ENCODE assay signal across 9 cellular contexts in the genomic region with DNA sequence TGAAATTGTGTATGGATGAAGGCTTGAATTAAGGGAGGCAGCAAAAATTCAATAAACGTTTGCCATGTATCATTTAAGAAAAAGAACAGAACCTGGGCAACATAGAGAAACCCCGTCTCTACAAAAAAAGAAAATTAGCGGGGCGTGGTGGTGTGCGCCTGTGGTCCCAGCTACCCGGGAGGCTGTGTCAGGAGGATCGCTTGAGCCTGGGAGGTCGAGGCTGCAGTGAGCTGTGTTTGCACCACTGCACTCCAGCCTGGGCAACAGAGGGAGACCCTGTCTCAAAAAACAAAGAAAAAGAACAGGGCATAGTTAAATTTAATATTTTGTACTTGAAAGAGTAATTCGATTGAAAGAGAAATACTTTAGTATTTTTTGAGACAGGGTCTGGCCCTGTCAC. TPM values are rescaled to one million over a fixed set of nuclear protein-coding genes. Genes with fewer than 3 reads are reported as not detected.
DNase-seq lines count a peak whose midpoint lies in the region; ATAC-seq and TF ChIP-seq lines count a peak whose summit lies in the region.
"Had no signal": no experiment of that assay in that cellular context is flagged by ENCODE, and none has a peak within 500 bp of the region (broad histone marks: within the 10 kb centered on the region; RNA-seq: fewer than 3 reads in every experiment).

No MANE protein-coding gene starts in this region.

- H3K27me3 ChIP-seq in BJ (ENCODE audit: control insufficient read depth, insufficient read depth, low read length) (no peaks in the 10 kb centered on the region), Loucy (ENCODE audit: insufficient read depth, low read length, poor library complexity, severe bottlenecking) (no peaks in the 10 kb centered on the region), duodenal mucosa (ENCODE audit: control insufficient read depth in 1 of 2, insufficient read depth in 2 of 2, low read length in 2 of 2) (no peaks in the 10 kb centered on the region)

- peak overlapping the region; percentile 89 for H3K4me2 ChIP-seq in Loucy (ENCODE audit: low read depth, low read length, poor library complexity, severe bottlenecking)

- peaks cover 39% of the 10 kb centered on the region for H3K36me3 Mint-ChIP-seq in nephron progenitor cell (ENCODE audit: low read depth)

- peak overlapping the region; percentile 99 for H3K4me3 Mint-ChIP-seq in nephron progenitor cell

- H3K4me1 Mint-ChIP-seq in nephron progenitor cell = peaks cover 42% of the 10 kb centered on the region

- H3K4me1 ChIP-seq in Loucy (ENCODE audit: insufficient read depth, low read length, poor library complexity, severe bottlenecking) (peaks cover 37% of the 10 kb centered on the region), duodenal mucosa (ENCODE audit: control insufficient read depth in 1 of 2, insufficient read depth in 2 of 2, low read length in 2 of 2) (peaks cover 15 to 20% of the 10 kb centered on the region in 2 donors)

- H3K9ac ChIP-seq in Loucy (ENCODE audit: low read depth, low read length, poor library complexity, severe bottlenecking) (peak overlapping the region; percentile 89), duodenal mucosa (ENCODE audit: low read depth in 1 of 2, low read length in 2 of 2) (peak overlapping the region in 1 of 2 donors; percentile 79)

- H3K79me2 ChIP-seq in Loucy (ENCODE audit: insufficient read depth, low read length) = peaks cover 64% of the 10 kb centered on the region

- DNase-seq in BJ (ENCODE audit: low read depth) (no peak), nephron progenitor cell (no peak), NK-92 (lab: John Stamatoyannopoulos, UW; ENCODE audit: unreplicated experiment) (no peak), Ammon's horn (ENCODE audit: low spot score) (no peak), caudate nucleus (lab: John Stamatoyannopoulos, UW) (no peak)
- DNase-seq: occipital lobe had no signal

- H3K9me3 ChIP-seq in Loucy (ENCODE audit: insufficient read depth, low read depth, low read length) = no peaks in the 10 kb centered on the region
- no peaks in the 10 kb centered on the region for H3K9me3 ChIP-seq in duodenal mucosa (ENCODE audit: control insufficient read depth in 1 of 2, low read length in 2 of 2)

- CTCF ChIA-PET in BJ (lab: Yijun Ruan, JAX) = interaction anchor here (0.8 to 1.6 kb wide), 3 partner anchors 14 to 62 kb away, joined by 3 to 18 read pairs (median 3); no protein-coding TSS in a partner anchor

- H3F3A ChIP-seq in Loucy (ENCODE audit: low read depth) = no peaks in the 10 kb centered on the region

- no peak overlapping the region for H2AFZ ChIP-seq in Loucy (ENCODE audit: low read length)

- ATAC-seq in GM19351 (IDR thresholded peaks at IDR 0.05; ENCODE audit: unreplicated experiment) = no peak

- H4K20me1 ChIP-seq in Loucy (ENCODE audit: insufficient read depth, low read length, poor library complexity, severe bottlenecking) = peaks cover 60% of the 10 kb centered on the region

- TF ChIP-seq CTCF in BJ (IDR thresholded peaks at IDR 0.05; ENCODE audit: insufficient read depth, low read depth, low read length) = no peak
- TF ChIP-seq CTCF in Loucy (conservative IDR thresholded peaks at IDR 0.05; ENCODE audit: low read length) = no peak
- TF ChIP-seq CTCF in nephron progenitor cell (IDR thresholded peaks at IDR 0.05) = no peak

- H3K9me3 Mint-ChIP-seq in nephron progenitor cell = no peaks in the 10 kb centered on the region

- H3K9me2 ChIP-seq in Loucy (replicated peaks; ENCODE audit: low read depth, low read length) = no peaks in the 10 kb centered on the region

- H3K27ac ChIP-seq in duodenal mucosa (ENCODE audit: low read depth, low read length) (no peak overlapping the region), caudate nucleus (ENCODE audit: low read depth, low read length) (no peak overlapping the region)

- H3K36me3 ChIP-seq in BJ (ENCODE audit: control insufficient read depth, insufficient read depth, low read length) (peaks cover 7% of the 10 kb centered on the region), Loucy (ENCODE audit: insufficient read depth, low read length) (peaks cover 8% of the 10 kb centered on the region), duodenal mucosa (ENCODE audit: control insufficient read depth in 1 of 2, insufficient read depth in 2 of 2, low read length in 2 of 2) (peaks cover 0 to 14% of the 10 kb centered on the region in 2 donors)

- no peak overlapping the region for H3K27ac Mint-ChIP-seq in nephron progenitor cell

- POLR2A ChIA-PET in BJ (lab: Charles Lee) = no interaction called here

- H3K27me3 Mint-ChIP-seq in nephron progenitor cell (ENCODE audit: low read depth, poor library complexity) = no peaks in the 10 kb centered on the region

- peak overlapping the region; percentile 68 for H3K4me3 ChIP-seq in BJ (ENCODE audit: low read depth, low read length)
- H3K4me3 ChIP-seq in Loucy (ENCODE audit: low read length, poor library complexity, severe bottlenecking) = peak overlapping the region; percentile 81
- H3K4me3 ChIP-seq in duodenal mucosa (ENCODE audit: low read depth in 1 of 2, low read length in 2 of 2) = peak overlapping the region; percentile 87 to 100

RNA-seq across cellular contexts. Expression of gene UBA2, which starts 1.4 kb away (rescaled TPM):
- polyA plus RNA-seq in BJ (2011; rRNA removed) = 65.6 and 116 TPM in 2 replicates
- polyA minus RNA-seq in BJ (2011; rRNA and poly(A)+ RNA removed) = 75.2 and 80.3 TPM in 2 replicates

RNA-seq across cellular contexts. Expression of gene PDCD2L, which starts 25.4 kb away (rescaled TPM):
- 9.2 and 9.3 TPM in 2 replicates for polyA plus RNA-seq in BJ (2011; rRNA removed)
- polyA minus RNA-seq in BJ (2011; rRNA and poly(A)+ RNA removed) = 7.1 and 9.7 TPM in 2 replicates

RNA-seq across cellular contexts. Expression of gene WTIP, which starts 52.0 kb away (rescaled TPM):
- 36.5 and 60.9 TPM in 2 replicates for polyA plus RNA-seq in BJ (2011; rRNA removed)
- 50.9 and 82.4 TPM in 2 replicates for polyA minus RNA-seq in BJ (2011; rRNA and poly(A)+ RNA removed)
